1 cellular context compared by ENCODE assay signal in genomic region chr11:7971846-7972245, GRCh38.
TF ChIP-seq lines count a peak whose summit lies in the region.

No MANE protein-coding gene starts in this region.

TF ChIP-seq in IMR-90, 13 proteins besides CTCF, POLR2A, EP300 and RAD21:
- TF ChIP-seq SMC3 (IDR thresholded peaks at IDR 0.05; ENCODE audit: low read depth, low read length) (no peak), RFX5 (IDR thresholded peaks at IDR 0.05; ENCODE audit: low read depth, low read length) (no peak), CEBPB (IDR thresholded peaks at IDR 0.05; ENCODE audit: low read depth, low read length) (no peak), BHLHE40 (IDR thresholded peaks at IDR 0.05; ENCODE audit: low read depth, low read length) (no peak), CHD1 (IDR thresholded peaks at IDR 0.05; ENCODE audit: low read depth, low read length) (no peak), MAFK (IDR thresholded peaks at IDR 0.05; ENCODE audit: low read depth, low read length) (no peak), FOS (IDR thresholded peaks at IDR 0.05; ENCODE audit: low read depth, low read length) (no peak), MXI1 (IDR thresholded peaks at IDR 0.05; ENCODE audit: borderline replicate concordance, low read depth, low read length) (no peak), ELK1 (IDR thresholded peaks at IDR 0.05; ENCODE audit: borderline replicate concordance, low read depth, low read length) (no peak), MAZ (IDR thresholded peaks at IDR 0.05; ENCODE audit: borderline replicate concordance, low read depth, low read length) (no peak)
TF ChIP-seq in IMR-90: peak in this region for 0.
